ENCODE assay signal across 19 cellular contexts in the genomic region with DNA sequence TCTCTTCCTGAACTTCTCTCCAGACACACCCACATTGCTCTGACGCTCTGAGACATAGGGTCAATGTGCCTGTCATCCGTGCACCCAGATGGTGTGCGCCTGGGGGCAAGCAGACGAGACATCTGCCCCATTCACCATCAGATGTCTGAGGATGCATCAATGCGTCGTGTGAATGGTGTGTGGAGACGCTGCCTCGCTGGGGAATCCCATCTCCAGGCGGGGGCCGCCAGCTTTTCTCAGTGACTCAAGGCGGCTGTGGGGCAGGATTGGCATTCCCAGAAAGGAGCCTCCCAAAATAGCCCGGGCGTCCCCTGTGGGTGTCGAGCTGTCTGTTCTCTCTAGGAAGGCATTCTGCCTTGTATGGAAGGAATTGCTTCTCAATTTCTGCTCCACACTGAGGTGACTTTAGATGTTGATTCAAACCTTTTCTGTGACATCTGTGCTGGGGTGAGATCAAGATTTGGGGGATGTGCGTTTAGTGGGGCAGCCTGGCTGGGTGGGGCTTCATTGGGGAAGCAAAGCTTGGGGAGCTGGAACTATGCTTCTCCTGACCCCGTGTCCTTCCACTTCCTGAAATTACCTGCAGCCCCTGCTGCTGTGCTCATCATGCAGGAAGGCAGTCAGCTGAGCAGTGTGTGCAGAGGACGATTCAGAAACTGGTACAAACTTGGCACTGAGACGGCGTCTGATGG.
DNase-seq lines count a peak whose midpoint lies in the region; ATAC-seq and TF ChIP-seq lines count a peak whose summit lies in the region.
"Had no signal": no experiment of that assay in that cellular context is flagged by ENCODE, and none has a peak within 500 bp of the region (broad histone marks: within the 10 kb centered on the region; RNA-seq: fewer than 3 reads in every experiment).

No MANE protein-coding gene starts in this region.

- DNase-seq in EH (ENCODE audit: low read depth) (peak; percentile 31), H7 (peak; percentile 33), epithelial cell of esophagus (ENCODE audit: low read depth) (peak; percentile 16), posterior cingulate gyrus (peak in 8 of 10 donors; percentile 65 to 96 (median 80)), GM19240 (ENCODE audit: insufficient read length, low spot score) (no peak), left lobe of liver (ENCODE audit: low spot score) (no peak), NCI-H1105 treated with DMSO at 0.1 percent for 48 hours (lab: John Stamatoyannopoulos, UW) (no peak)
- DNase-seq: activated CD4-positive, CD25-positive, alpha-beta regulatory T cell treated with anti-CD3 and anti-CD28 coated beads, Interleukin-2, amount 50 U/mL, for 72 hours; activated naive CD8-positive, alpha-beta T cell treated with anti-CD3 and anti-CD28 coated beads, Interleukin-2, amount 10 ng/mL, durations not matched to agents 7 days and 5 days; activated T-cell treated with anti-CD3 and anti-CD28 coated beads, Interleukin-2, amount 50 U/mL, for 1 hour; effector memory CD4-positive, alpha-beta T cell; HFFc6; mesendoderm; NCI-H1436; NCI-H345; stimulated activated CD4-positive, alpha-beta T cell treated with anti-CD3 and anti-CD28 coated beads, Interleukin-12 subunit alpha, Interleukin-12 subunit beta, amount 100 ng/mL, for 4 hours; stomach had no signal

- ATAC-seq in left lobe of liver, result no peak

- H3K4me3 ChIP-seq in H7 (ENCODE audit: insufficient read depth, low read depth, low read length) (no peak overlapping the region), epithelial cell of esophagus (ENCODE audit: low read length) (no peak overlapping the region)
- H3K4me3 ChIP-seq: Peyer's patch, stomach had no signal

- no peak for TF ChIP-seq CTCF in epithelial cell of esophagus (IDR thresholded peaks at IDR 0.05; ENCODE audit: insufficient read depth, low read depth, low read length, missing control alignments)

- no peaks in the 10 kb centered on the region for H3K36me3 ChIP-seq in H7 (replicated peaks; ENCODE audit: control insufficient read depth, insufficient read depth, low read length)
- H3K36me3 ChIP-seq: neutrophil, Peyer's patch, stomach had no signal

- H3K27me3 ChIP-seq in H7 (ENCODE audit: control insufficient read depth, insufficient read depth, low read length), result no peaks in the 10 kb centered on the region
- H3K27me3 ChIP-seq: Peyer's patch had no signal

- intact Hi-C loops in posterior cingulate gyrus (cut with DNase I), result no loop called here

Comparison
In these comparisons a context has a peak if more than half of its experiments do, and no peak if none do; other contexts are left out.
1. DNase-seq: peak in EH (single experiment), H7 (single experiment), epithelial cell of esophagus (single experiment) and posterior cingulate gyrus (8 of 10); none in GM19240 (single experiment), left lobe of liver (single experiment) and NCI-H1105 treated with DMSO at 0.1 percent for 48 hours (single experiment).